Comparison of ENCODE assay signal across 1 cellular context in genomic region chr1:241640149-241640866, GRCh38.
TF ChIP-seq lines count a peak whose summit lies in the region.

TSS of gene CHML (minus strand) at chr1:241640369. CDS start at chr1:241635766, 4,603 bp downstream.
A gene with protein sequence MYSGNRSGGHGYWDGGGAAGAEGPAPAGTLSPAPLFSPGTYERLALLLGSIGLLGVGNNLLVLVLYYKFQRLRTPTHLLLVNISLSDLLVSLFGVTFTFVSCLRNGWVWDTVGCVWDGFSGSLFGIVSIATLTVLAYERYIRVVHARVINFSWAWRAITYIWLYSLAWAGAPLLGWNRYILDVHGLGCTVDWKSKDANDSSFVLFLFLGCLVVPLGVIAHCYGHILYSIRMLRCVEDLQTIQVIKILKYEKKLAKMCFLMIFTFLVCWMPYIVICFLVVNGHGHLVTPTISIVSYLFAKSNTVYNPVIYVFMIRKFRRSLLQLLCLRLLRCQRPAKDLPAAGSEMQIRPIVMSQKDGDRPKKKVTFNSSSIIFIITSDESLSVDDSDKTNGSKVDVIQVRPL (minus strand): TSS chr1:241640369. CDS start chr1:241640254, 115 bp downstream.

TF ChIP-seq in WTC11, 78 proteins besides CTCF, POLR2A, EP300 and RAD21 (continued from another document):
- no peak for TF ChIP-seq RELA (CRISPR knock-in tag; IDR thresholded peaks at IDR 0.05; ENCODE audit: borderline replicate concordance)
- TF ChIP-seq, protein P1, sequence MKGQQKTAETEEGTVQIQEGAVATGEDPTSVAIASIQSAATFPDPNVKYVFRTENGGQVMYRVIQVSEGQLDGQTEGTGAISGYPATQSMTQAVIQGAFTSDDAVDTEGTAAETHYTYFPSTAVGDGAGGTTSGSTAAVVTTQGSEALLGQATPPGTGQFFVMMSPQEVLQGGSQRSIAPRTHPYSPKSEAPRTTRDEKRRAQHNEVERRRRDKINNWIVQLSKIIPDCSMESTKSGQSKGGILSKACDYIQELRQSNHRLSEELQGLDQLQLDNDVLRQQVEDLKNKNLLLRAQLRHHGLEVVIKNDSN (CRISPR knock-in tag; IDR thresholded peaks at IDR 0.05): peak; percentile 19; the same call in 1 of the 2 replicates
- no peak for TF ChIP-seq FOXJ3 (CRISPR knock-in tag; IDR thresholded peaks at IDR 0.05; ENCODE audit: borderline replicate concordance)
- no peak for TF ChIP-seq TP53 (CRISPR knock-in tag; IDR thresholded peaks at IDR 0.05)
- no peak for TF ChIP-seq ZNF263 (CRISPR knock-in tag; IDR thresholded peaks at IDR 0.05; ENCODE audit: low read depth)
- TF ChIP-seq ZNF423 (CRISPR knock-in tag; IDR thresholded peaks at IDR 0.05): no peak
- TF ChIP-seq KAT7 (CRISPR knock-in tag; IDR thresholded peaks at IDR 0.05; ENCODE audit: borderline replicate concordance): no peak
- TF ChIP-seq ZNF425 (CRISPR knock-in tag; conservative IDR thresholded peaks at IDR 0.05): no peak
- TF ChIP-seq GRHL2 (CRISPR knock-in tag; IDR thresholded peaks at IDR 0.05; ENCODE audit: insufficient replicate concordance, severe bottlenecking): no peak
- no peak for TF ChIP-seq IRF1 (CRISPR knock-in tag; IDR thresholded peaks at IDR 0.05)
- 0 out of 2 replicates have a peak, but pooled peaks have one; percentile 37 for TF ChIP-seq SMAD4 (CRISPR knock-in tag; IDR thresholded peaks at IDR 0.05)
- no peak for TF ChIP-seq ELF4 (CRISPR knock-in tag; IDR thresholded peaks at IDR 0.05; ENCODE audit: low read depth)
- TF ChIP-seq AR (CRISPR knock-in tag; IDR thresholded peaks at IDR 0.05): no peak
- TF ChIP-seq, protein P2, sequence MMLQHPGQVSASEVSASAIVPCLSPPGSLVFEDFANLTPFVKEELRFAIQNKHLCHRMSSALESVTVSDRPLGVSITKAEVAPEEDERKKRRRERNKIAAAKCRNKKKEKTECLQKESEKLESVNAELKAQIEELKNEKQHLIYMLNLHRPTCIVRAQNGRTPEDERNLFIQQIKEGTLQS (CRISPR knock-in tag; conservative IDR thresholded peaks at IDR 0.05): no peak
- no peak for TF ChIP-seq SOX15 (CRISPR knock-in tag; IDR thresholded peaks at IDR 0.05)
- TF ChIP-seq PRRX2 (CRISPR knock-in tag; IDR thresholded peaks at IDR 0.05): no peak
- TF ChIP-seq PRDM15 (CRISPR knock-in tag; IDR thresholded peaks at IDR 0.05): no peak
- TF ChIP-seq MYBL2 (CRISPR knock-in tag; IDR thresholded peaks at IDR 0.05): no peak
- TF ChIP-seq SP1 (CRISPR knock-in tag; conservative IDR thresholded peaks at IDR 0.05): peak; percentile 87
- TF ChIP-seq ARID4B (CRISPR knock-in tag; IDR thresholded peaks at IDR 0.05; ENCODE audit: borderline replicate concordance): no peak
- TF ChIP-seq, protein P3, sequence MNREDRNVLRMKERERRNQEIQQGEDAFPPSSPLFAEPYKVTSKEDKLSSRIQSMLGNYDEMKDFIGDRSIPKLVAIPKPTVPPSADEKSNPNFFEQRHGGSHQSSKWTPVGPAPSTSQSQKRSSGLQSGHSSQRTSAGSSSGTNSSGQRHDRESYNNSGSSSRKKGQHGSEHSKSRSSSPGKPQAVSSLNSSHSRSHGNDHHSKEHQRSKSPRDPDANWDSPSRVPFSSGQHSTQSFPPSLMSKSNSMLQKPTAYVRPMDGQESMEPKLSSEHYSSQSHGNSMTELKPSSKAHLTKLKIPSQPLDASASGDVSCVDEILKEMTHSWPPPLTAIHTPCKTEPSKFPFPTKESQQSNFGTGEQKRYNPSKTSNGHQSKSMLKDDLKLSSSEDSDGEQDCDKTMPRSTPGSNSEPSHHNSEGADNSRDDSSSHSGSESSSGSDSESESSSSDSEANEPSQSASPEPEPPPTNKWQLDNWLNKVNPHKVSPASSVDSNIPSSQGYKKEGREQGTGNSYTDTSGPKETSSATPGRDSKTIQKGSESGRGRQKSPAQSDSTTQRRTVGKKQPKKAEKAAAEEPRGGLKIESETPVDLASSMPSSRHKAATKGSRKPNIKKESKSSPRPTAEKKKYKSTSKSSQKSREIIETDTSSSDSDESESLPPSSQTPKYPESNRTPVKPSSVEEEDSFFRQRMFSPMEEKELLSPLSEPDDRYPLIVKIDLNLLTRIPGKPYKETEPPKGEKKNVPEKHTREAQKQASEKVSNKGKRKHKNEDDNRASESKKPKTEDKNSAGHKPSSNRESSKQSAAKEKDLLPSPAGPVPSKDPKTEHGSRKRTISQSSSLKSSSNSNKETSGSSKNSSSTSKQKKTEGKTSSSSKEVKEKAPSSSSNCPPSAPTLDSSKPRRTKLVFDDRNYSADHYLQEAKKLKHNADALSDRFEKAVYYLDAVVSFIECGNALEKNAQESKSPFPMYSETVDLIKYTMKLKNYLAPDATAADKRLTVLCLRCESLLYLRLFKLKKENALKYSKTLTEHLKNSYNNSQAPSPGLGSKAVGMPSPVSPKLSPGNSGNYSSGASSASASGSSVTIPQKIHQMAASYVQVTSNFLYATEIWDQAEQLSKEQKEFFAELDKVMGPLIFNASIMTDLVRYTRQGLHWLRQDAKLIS (CRISPR knock-in tag; IDR thresholded peaks at IDR 0.05; ENCODE audit: borderline replicate concordance): no peak
- no peak for TF ChIP-seq JAZF1 (CRISPR knock-in tag; IDR thresholded peaks at IDR 0.05)
- TF ChIP-seq ZNF396 (CRISPR knock-in tag; IDR thresholded peaks at IDR 0.05; ENCODE audit: borderline replicate concordance): no peak
- TF ChIP-seq, protein P4, sequence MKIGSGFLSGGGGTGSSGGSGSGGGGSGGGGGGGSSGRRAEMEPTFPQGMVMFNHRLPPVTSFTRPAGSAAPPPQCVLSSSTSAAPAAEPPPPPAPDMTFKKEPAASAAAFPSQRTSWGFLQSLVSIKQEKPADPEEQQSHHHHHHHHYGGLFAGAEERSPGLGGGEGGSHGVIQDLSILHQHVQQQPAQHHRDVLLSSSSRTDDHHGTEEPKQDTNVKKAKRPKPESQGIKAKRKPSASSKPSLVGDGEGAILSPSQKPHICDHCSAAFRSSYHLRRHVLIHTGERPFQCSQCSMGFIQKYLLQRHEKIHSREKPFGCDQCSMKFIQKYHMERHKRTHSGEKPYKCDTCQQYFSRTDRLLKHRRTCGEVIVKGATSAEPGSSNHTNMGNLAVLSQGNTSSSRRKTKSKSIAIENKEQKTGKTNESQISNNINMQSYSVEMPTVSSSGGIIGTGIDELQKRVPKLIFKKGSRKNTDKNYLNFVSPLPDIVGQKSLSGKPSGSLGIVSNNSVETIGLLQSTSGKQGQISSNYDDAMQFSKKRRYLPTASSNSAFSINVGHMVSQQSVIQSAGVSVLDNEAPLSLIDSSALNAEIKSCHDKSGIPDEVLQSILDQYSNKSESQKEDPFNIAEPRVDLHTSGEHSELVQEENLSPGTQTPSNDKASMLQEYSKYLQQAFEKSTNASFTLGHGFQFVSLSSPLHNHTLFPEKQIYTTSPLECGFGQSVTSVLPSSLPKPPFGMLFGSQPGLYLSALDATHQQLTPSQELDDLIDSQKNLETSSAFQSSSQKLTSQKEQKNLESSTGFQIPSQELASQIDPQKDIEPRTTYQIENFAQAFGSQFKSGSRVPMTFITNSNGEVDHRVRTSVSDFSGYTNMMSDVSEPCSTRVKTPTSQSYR (CRISPR knock-in tag; IDR thresholded peaks at IDR 0.05): 0 out of 2 replicates have a peak, but pooled peaks have one; percentile 38
- TF ChIP-seq NR2C2 (CRISPR knock-in tag; IDR thresholded peaks at IDR 0.05): no peak
- peak; percentile 65 for TF ChIP-seq TEAD1 (CRISPR knock-in tag; IDR thresholded peaks at IDR 0.05)
- TF ChIP-seq ERG (CRISPR knock-in tag; IDR thresholded peaks at IDR 0.05): no peak
TF ChIP-seq in WTC11: peak in this region for 14.
